ENCODE assay signal across 1 cellular context in the genomic region with DNA sequence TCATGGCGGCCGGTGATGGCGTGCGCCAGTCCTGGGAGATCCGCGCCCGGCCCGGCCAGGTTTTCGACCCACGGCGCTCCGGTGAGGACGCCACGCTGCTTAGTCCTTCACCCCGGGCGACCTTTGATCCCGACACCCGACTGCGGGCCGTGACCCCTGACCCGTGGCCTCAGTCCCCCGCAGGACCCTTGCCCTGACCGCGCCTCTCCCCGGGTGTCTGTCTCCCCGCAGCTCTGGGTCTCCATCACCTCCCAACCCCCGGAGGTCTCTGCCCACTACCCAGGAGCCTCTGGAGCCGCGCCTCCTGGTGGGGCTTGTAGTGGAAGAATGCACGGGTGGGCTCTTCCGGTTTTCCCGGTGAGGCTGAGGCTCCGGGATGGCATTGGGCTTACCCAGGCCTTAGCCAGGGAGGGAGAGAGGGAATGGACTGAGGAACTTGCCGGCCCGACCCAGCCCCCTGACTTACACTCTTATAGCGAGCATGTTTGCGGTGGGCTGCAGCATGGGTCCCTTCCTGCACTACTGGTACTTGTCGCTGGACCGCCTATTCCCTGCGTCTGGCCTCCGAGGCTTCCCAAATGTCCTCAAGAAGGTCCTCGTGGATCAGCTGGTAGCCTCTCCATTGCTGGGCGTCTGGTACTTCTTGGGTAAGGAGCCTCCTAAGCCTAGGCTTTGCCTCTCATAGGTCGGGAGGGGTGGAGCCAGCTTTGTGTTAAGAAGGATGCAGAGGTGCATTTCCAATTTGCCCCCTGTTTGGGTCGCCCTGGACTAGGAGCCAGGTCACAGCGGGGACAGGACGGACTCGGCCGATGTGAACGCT.
TF ChIP-seq lines count a peak whose summit lies in the region.

No MANE protein-coding gene starts in this region.

TF ChIP-seq in HepG2, 621 proteins besides CTCF, POLR2A, EP300 and RAD21 (continued from another document and continues in another):
- TF ChIP-seq, protein P1, sequence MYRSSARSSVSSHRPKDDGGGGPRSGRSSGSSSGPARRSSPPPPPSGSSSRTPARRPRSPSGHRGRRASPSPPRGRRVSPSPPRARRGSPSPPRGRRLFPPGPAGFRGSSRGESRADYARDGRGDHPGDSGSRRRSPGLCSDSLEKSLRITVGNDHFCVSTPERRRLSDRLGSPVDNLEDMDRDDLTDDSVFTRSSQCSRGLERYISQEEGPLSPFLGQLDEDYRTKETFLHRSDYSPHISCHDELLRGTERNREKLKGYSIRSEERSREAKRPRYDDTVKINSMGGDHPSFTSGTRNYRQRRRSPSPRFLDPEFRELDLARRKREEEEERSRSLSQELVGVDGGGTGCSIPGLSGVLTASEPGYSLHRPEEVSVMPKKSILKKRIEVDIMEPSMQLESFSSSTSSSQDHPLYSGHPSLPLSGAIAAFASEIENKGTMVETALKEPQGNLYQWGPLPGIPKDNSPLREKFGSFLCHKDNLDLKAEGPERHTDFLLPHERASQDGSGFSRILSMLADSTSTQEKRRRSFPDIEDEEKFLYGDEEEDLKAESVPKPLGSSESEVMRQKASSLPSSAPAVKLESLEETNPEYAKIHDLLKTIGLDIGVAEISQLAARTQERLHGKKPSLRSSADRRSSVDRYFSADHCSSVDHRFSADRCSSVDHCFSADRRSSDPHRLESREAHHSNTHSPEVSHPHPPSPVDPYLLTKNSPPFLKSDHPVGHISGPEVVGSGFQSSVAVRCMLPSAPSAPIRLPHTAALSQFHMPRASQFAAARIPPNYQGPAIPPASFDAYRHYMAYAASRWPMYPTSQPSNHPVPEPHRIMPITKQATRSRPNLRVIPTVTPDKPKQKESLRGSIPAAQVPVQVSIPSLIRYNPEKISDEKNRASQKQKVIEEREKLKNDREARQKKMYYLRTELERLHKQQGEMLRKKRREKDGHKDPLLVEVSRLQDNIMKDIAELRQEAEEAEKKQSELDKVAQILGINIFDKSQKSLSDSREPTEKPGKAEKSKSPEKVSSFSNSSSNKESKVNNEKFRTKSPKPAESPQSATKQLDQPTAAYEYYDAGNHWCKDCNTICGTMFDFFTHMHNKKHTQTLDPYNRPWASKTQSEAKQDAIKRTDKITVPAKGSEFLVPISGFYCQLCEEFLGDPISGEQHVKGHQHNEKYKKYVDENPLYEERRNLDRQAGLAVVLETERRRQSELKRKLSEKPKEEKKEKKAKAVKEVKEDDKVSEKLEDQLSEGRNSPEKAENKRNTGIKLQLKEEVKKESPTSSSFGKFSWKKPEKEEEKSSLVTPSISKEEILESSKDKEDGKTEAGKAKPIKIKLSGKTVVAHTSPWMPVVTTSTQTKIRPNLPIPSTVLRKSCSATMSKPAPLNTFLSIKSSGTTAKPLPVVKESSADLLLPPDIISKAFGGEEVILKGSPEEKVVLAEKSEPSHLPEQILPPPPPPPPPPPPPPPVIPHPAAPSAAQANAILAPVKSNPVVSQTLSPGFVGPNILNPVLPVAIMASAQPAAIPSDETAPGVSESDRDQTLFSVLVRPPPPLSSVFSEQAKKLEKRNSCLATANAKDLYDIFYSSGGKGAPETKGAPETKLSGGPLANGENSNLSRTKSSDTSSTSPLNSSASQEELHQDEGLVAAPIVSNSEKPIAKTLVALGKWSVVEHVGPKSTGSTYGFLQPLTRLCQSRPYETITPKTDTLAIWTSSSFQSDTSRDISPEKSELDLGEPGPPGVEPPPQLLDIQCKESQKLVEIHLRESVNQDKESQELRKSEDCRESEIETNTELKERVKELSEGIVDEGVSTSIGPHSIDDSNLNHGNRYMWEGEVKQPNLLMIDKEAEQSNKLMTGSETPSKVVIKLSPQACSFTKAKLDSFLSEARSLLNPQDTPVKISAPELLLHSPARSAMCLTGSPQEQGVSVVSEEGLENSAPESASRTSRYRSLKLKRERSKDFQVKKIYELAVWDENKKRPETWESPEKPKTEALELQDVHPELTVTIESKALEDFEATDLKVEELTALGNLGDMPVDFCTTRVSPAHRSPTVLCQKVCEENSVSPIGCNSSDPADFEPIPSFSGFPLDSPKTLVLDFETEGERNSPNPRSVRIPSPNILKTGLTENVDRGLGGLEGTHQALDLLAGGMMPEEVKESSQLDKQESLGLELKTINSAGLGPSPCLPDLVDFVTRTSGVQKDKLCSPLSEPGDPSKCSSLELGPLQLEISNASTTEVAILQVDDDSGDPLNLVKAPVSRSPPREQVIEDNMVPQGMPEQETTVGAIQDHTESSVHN (CRISPR knock-in tag; IDR thresholded peaks at IDR 0.05): no peak
- TF ChIP-seq ZNF724P (CRISPR knock-in tag; IDR thresholded peaks at IDR 0.05; ENCODE audit: borderline replicate concordance) (peak; percentile 51; the same call in 1 of the 2 replicates), EZH2 (conservative IDR thresholded peaks at IDR 0.05; ENCODE audit: low read depth, low read length) (no peak), SMAD3 (CRISPR knock-in tag; IDR thresholded peaks at IDR 0.05) (no peak), SOX6 (IDR thresholded peaks at IDR 0.05) (no peak), SOX6 (CRISPR knock-in tag; IDR thresholded peaks at IDR 0.05) (0 out of 2 replicates have a peak, but pooled peaks have one; percentile 31), AGO1 (IDR thresholded peaks at IDR 0.05; ENCODE audit: low read depth, low read length, poor library complexity, severe bottlenecking) (peak; percentile 9), SRF (IDR thresholded peaks at IDR 0.05; ENCODE audit: low read depth, low read length) (no peak), MIER2 (CRISPR knock-in tag; IDR thresholded peaks at IDR 0.05) (no peak), CBFB (CRISPR knock-in tag; IDR thresholded peaks at IDR 0.05) (no peak), ZNF260 (CRISPR knock-in tag; IDR thresholded peaks at IDR 0.05; ENCODE audit: borderline replicate concordance, low read depth) (no peak), ZNF543 (CRISPR knock-in tag; IDR thresholded peaks at IDR 0.05) (0 out of 2 replicates have a peak, but pooled peaks have one; percentile 19), ZNF451 (CRISPR knock-in tag; IDR thresholded peaks at IDR 0.05) (no peak), ZNF337 (CRISPR knock-in tag; IDR thresholded peaks at IDR 0.05; ENCODE audit: borderline replicate concordance, low read depth) (no peak), RFX5 (IDR thresholded peaks at IDR 0.05; ENCODE audit: low read depth, low read length) (no peak), ZNF577 (CRISPR knock-in tag; IDR thresholded peaks at IDR 0.05; ENCODE audit: borderline replicate concordance, low read depth) (no peak), ZNF230 (CRISPR knock-in tag; IDR thresholded peaks at IDR 0.05) (no peak), HMG20B (CRISPR knock-in tag; conservative IDR thresholded peaks at IDR 0.05) (no peak), NFE2L2 (IDR thresholded peaks at IDR 0.05; ENCODE audit: low read length) (no peak), GLI4 (CRISPR knock-in tag; IDR thresholded peaks at IDR 0.05; ENCODE audit: borderline replicate concordance) (no peak), TCF12 (IDR thresholded peaks at IDR 0.05) (no peak), TCF12 (CRISPR knock-in tag; IDR thresholded peaks at IDR 0.05) (0 out of 2 replicates have a peak, but pooled peaks have one; percentile 32), KAT2B (IDR thresholded peaks at IDR 0.05; ENCODE audit: borderline replicate concordance, low read depth, low read length) (no peak), WIZ (CRISPR knock-in tag; IDR thresholded peaks at IDR 0.05) (no peak), PHF5A (CRISPR knock-in tag; IDR thresholded peaks at IDR 0.05; ENCODE audit: low read depth, unreplicated experiment) (no peak), ZNF672 (CRISPR knock-in tag; IDR thresholded peaks at IDR 0.05) (no peak), FIP1L1 (IDR thresholded peaks at IDR 0.05; ENCODE audit: borderline replicate concordance, insufficient read depth, low read depth, low read length) (no peak)
- TF ChIP-seq, protein P2, sequence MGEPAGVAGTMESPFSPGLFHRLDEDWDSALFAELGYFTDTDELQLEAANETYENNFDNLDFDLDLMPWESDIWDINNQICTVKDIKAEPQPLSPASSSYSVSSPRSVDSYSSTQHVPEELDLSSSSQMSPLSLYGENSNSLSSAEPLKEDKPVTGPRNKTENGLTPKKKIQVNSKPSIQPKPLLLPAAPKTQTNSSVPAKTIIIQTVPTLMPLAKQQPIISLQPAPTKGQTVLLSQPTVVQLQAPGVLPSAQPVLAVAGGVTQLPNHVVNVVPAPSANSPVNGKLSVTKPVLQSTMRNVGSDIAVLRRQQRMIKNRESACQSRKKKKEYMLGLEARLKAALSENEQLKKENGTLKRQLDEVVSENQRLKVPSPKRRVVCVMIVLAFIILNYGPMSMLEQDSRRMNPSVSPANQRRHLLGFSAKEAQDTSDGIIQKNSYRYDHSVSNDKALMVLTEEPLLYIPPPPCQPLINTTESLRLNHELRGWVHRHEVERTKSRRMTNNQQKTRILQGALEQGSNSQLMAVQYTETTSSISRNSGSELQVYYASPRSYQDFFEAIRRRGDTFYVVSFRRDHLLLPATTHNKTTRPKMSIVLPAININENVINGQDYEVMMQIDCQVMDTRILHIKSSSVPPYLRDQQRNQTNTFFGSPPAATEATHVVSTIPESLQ (CRISPR knock-in tag; conservative IDR thresholded peaks at IDR 0.05): no peak
- TF ChIP-seq, protein P3, sequence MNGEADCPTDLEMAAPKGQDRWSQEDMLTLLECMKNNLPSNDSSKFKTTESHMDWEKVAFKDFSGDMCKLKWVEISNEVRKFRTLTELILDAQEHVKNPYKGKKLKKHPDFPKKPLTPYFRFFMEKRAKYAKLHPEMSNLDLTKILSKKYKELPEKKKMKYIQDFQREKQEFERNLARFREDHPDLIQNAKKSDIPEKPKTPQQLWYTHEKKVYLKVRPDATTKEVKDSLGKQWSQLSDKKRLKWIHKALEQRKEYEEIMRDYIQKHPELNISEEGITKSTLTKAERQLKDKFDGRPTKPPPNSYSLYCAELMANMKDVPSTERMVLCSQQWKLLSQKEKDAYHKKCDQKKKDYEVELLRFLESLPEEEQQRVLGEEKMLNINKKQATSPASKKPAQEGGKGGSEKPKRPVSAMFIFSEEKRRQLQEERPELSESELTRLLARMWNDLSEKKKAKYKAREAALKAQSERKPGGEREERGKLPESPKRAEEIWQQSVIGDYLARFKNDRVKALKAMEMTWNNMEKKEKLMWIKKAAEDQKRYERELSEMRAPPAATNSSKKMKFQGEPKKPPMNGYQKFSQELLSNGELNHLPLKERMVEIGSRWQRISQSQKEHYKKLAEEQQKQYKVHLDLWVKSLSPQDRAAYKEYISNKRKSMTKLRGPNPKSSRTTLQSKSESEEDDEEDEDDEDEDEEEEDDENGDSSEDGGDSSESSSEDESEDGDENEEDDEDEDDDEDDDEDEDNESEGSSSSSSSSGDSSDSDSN (CRISPR knock-in tag; IDR thresholded peaks at IDR 0.05): no peak; the same call in 1 of the 2 replicates
- TF ChIP-seq, protein P4, sequence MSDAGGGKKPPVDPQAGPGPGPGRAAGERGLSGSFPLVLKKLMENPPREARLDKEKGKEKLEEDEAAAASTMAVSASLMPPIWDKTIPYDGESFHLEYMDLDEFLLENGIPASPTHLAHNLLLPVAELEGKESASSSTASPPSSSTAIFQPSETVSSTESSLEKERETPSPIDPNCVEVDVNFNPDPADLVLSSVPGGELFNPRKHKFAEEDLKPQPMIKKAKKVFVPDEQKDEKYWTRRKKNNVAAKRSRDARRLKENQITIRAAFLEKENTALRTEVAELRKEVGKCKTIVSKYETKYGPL (CRISPR knock-in tag; IDR thresholded peaks at IDR 0.05): no peak
- TF ChIP-seq, protein P5, sequence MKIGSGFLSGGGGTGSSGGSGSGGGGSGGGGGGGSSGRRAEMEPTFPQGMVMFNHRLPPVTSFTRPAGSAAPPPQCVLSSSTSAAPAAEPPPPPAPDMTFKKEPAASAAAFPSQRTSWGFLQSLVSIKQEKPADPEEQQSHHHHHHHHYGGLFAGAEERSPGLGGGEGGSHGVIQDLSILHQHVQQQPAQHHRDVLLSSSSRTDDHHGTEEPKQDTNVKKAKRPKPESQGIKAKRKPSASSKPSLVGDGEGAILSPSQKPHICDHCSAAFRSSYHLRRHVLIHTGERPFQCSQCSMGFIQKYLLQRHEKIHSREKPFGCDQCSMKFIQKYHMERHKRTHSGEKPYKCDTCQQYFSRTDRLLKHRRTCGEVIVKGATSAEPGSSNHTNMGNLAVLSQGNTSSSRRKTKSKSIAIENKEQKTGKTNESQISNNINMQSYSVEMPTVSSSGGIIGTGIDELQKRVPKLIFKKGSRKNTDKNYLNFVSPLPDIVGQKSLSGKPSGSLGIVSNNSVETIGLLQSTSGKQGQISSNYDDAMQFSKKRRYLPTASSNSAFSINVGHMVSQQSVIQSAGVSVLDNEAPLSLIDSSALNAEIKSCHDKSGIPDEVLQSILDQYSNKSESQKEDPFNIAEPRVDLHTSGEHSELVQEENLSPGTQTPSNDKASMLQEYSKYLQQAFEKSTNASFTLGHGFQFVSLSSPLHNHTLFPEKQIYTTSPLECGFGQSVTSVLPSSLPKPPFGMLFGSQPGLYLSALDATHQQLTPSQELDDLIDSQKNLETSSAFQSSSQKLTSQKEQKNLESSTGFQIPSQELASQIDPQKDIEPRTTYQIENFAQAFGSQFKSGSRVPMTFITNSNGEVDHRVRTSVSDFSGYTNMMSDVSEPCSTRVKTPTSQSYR (CRISPR knock-in tag; IDR thresholded peaks at IDR 0.05; ENCODE audit: borderline replicate concordance): no peak
- TF ChIP-seq, protein P6, sequence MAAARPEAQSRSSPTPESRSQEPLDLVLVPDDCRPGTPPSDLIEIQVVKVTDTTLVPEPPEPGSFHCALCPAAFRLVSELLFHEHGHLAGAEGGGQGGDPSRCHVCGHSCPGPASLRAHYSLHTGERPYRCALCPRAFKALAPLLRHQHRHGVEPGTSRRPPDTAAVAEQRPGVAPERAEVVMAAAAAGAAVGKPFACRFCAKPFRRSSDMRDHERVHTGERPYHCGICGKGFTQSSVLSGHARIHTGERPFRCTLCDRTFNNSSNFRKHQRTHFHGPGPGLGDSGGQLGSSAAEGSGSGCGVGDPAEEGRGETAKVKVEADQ (CRISPR knock-in tag; IDR thresholded peaks at IDR 0.05; ENCODE audit: borderline replicate concordance): no peak
- TF ChIP-seq, protein P7, sequence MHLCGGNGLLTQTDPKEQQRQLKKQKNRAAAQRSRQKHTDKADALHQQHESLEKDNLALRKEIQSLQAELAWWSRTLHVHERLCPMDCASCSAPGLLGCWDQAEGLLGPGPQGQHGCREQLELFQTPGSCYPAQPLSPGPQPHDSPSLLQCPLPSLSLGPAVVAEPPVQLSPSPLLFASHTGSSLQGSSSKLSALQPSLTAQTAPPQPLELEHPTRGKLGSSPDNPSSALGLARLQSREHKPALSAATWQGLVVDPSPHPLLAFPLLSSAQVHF (CRISPR knock-in tag; IDR thresholded peaks at IDR 0.05): no peak
- TF ChIP-seq, protein P8, sequence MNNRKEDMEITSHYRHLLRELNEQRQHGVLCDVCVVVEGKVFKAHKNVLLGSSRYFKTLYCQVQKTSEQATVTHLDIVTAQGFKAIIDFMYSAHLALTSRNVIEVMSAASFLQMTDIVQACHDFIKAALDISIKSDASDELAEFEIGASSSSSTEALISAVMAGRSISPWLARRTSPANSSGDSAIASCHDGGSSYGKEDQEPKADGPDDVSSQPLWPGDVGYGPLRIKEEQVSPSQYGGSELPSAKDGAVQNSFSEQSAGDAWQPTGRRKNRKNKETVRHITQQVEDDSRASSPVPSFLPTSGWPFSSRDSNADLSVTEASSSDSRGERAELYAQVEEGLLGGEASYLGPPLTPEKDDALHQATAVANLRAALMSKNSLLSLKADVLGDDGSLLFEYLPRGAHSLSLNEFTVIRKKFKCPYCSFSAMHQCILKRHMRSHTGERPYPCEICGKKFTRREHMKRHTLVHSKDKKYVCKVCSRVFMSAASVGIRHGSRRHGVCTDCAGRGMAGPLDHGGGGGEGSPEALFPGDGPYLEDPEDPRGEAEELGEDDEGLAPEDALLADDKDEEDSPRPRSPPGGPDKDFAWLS (CRISPR knock-in tag; IDR thresholded peaks at IDR 0.05; ENCODE audit: borderline replicate concordance): no peak
